Comparison of ENCODE assay signal across 1 cellular context in the genomic region with DNA sequence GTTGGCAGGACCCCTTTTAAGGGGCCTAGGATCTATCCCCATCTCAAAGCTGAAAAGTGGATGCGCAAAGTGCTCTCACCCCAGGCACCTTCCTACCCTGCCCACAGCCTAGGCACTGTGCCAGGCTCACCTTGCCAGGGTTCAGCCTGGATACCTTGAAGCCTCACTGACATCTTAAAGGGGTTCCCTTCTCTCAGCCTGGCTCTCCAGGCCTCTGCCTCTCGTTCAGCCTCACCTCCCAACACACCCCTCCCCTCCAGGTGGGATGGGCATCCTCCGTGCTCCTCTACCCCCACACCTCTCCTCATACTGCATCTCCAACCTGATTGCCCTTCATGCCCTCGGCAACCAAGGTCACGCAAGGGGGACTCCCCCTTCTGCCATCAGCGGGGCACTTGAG.
TF ChIP-seq lines count a peak whose summit lies in the region.

No MANE protein-coding gene starts in this region.

TF ChIP-seq in GM12878, 131 proteins besides CTCF, POLR2A, EP300 and RAD21:
- TF ChIP-seq RELA (IDR thresholded peaks at IDR 0.05; ENCODE audit: borderline replicate concordance, partially characterized antibody): no peak
- TF ChIP-seq LARP7 (IDR thresholded peaks at IDR 0.05): no peak
- no peak for TF ChIP-seq TCF7 (IDR thresholded peaks at IDR 0.05; ENCODE audit: borderline replicate concordance)
- TF ChIP-seq, protein P1, sequence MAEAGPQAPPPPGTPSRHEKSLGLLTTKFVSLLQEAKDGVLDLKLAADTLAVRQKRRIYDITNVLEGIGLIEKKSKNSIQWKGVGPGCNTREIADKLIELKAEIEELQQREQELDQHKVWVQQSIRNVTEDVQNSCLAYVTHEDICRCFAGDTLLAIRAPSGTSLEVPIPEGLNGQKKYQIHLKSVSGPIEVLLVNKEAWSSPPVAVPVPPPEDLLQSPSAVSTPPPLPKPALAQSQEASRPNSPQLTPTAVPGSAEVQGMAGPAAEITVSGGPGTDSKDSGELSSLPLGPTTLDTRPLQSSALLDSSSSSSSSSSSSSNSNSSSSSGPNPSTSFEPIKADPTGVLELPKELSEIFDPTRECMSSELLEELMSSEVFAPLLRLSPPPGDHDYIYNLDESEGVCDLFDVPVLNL (IDR thresholded peaks at IDR 0.05; ENCODE audit: low read depth, low read length): no peak
- TF ChIP-seq RAD51 (IDR thresholded peaks at IDR 0.05): no peak
- no peak for TF ChIP-seq CHD2 (IDR thresholded peaks at IDR 0.05; ENCODE audit: borderline replicate concordance, low read depth, low read length)
- TF ChIP-seq CHD1 (IDR thresholded peaks at IDR 0.05; ENCODE audit: low read depth, low read length): no peak
- TF ChIP-seq, protein P2, sequence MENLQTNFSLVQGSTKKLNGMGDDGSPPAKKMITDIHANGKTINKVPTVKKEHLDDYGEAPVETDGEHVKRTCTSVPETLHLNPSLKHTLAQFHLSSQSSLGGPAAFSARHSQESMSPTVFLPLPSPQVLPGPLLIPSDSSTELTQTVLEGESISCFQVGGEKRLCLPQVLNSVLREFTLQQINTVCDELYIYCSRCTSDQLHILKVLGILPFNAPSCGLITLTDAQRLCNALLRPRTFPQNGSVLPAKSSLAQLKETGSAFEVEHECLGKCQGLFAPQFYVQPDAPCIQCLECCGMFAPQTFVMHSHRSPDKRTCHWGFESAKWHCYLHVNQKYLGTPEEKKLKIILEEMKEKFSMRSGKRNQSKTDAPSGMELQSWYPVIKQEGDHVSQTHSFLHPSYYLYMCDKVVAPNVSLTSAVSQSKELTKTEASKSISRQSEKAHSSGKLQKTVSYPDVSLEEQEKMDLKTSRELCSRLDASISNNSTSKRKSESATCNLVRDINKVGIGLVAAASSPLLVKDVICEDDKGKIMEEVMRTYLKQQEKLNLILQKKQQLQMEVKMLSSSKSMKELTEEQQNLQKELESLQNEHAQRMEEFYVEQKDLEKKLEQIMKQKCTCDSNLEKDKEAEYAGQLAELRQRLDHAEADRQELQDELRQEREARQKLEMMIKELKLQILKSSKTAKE (IDR thresholded peaks at IDR 0.05; ENCODE audit: low read depth, poor library complexity, severe bottlenecking): no peak
- TF ChIP-seq JUNB (IDR thresholded peaks at IDR 0.05): no peak
- no peak for TF ChIP-seq KLF5 (IDR thresholded peaks at IDR 0.05; ENCODE audit: partially characterized antibody)
